ENCODE assay signal across 18 cellular contexts in genomic region chr5:39605966-39606591, GRCh38.
DNase-seq lines count a peak whose midpoint lies in the region; ATAC-seq and TF ChIP-seq lines count a peak whose summit lies in the region.
"Had no signal": no experiment of that assay in that cellular context is flagged by ENCODE, and none has a peak within 500 bp of the region (broad histone marks: within the 10 kb centered on the region; RNA-seq: fewer than 3 reads in every experiment).

No MANE protein-coding gene starts in this region.

- H3K36me3 ChIP-seq in HEK293 (ENCODE audit: control insufficient read depth in 2 of 2, insufficient read depth in 1 of 2, low read length in 2 of 2) (no peaks in the 10 kb centered on the region), SJSA1 (no peaks in the 10 kb centered on the region), skeletal muscle satellite cell (ENCODE audit: insufficient read depth, low read length) (no peaks in the 10 kb centered on the region)
- H3K36me3 ChIP-seq: left lung had no signal

- ATAC-seq in GM18517 (IDR thresholded peaks at IDR 0.05; ENCODE audit: unreplicated experiment) (no peak), esophagus mucosa (no peak)
- ATAC-seq: activated naive CD8-positive, alpha-beta T cell treated with anti-CD3 and anti-CD28 coated beads, Interleukin-2, amount 50 U/mL, for 24 hours; activated T-cell treated with anti-CD3 and anti-CD28 coated beads, Interleukin-2, amount 50 U/mL, for 72 hours; left lung; SK-N-SH treated with all-trans-retinoic acid at 6 μM for 48 hours had no signal

- no peak overlapping the region for H3K4me3 ChIP-seq in HEK293 (ENCODE audit: low read depth, low read length)
- H3K4me3 ChIP-seq in SJSA1, result no peak overlapping the region
- H3K4me3 ChIP-seq in skeletal muscle satellite cell (ENCODE audit: low read length), result no peak overlapping the region
- H3K4me3 ChIP-seq: left lung had no signal

- POLR2A ChIA-PET in HEK293 (lab: Yijun Ruan, JAX), result no interaction called here

- no peaks in the 10 kb centered on the region for H3K36me3 Mint-ChIP-seq in type B pancreatic cell

- H3K27ac ChIP-seq in HEK293 (ENCODE audit: extremely low read depth, low read depth, low read length) (no peak overlapping the region), SJSA1 (peak overlapping the region; percentile 85)
- H3K27ac ChIP-seq: left lung had no signal

- H3K27ac Mint-ChIP-seq in type B pancreatic cell, result no peak overlapping the region
- H3K27ac Mint-ChIP-seq: activated naive CD8-positive, alpha-beta T cell treated with anti-CD3 and anti-CD28 coated beads, Interleukin-2, amount 50 U/mL, for 24 hours; activated T-cell treated with anti-CD3 and anti-CD28 coated beads, Interleukin-2, amount 50 U/mL, for 72 hours; progenitor cell of endocrine pancreas had no signal

- no peaks in the 10 kb centered on the region for H3K9me3 ChIP-seq in HEK293 (ENCODE audit: control insufficient read depth, insufficient read depth, low read depth, low read length)
- no peaks in the 10 kb centered on the region for H3K9me3 ChIP-seq in SJSA1 (replicated peaks)
- no peaks in the 10 kb centered on the region for H3K9me3 ChIP-seq in skeletal muscle satellite cell (replicated peaks; ENCODE audit: low read length)
- H3K9me3 ChIP-seq: left lung had no signal

- DNase-seq in SJSA1 (ENCODE audit: low read depth in 1 of 2, low spot score in 2 of 2) (peak in 1 of 2 experiments; percentile 77), fibroblast of peridontal ligament (ENCODE audit: extremely low read depth) (peak; percentile 24), type B pancreatic cell (ENCODE audit: extremely low spot score, unreplicated experiment) (no peak)
- DNase-seq in activated T-cell treated with anti-CD3 and anti-CD28 coated beads, Interleukin-2, amount 50 U/mL, for 48 hours, result no peak
- DNase-seq: activated CD4-positive, alpha-beta T cell treated with anti-CD3 and anti-CD28 coated beads, Interleukin-2, amount 50 U/mL, for 48 hours; activated naive CD8-positive, alpha-beta T cell treated with anti-CD3 and anti-CD28 coated beads, Interleukin-2, amount 50 U/mL, for 24 hours; activated T-cell treated with anti-CD3 and anti-CD28 coated beads, Interleukin-2, amount 50 U/mL, for 72 hours; C1 segment of cervical spinal cord; DMS153; left lung; NCI-H1417 treated with DMSO at 0.1 percent for 48 hours; NCI-H2227 treated with DMSO at 0.1 percent for 48 hours had no signal

- H3K9me3 Mint-ChIP-seq in type B pancreatic cell, result no peaks in the 10 kb centered on the region
- H3K9me3 Mint-ChIP-seq: activated naive CD8-positive, alpha-beta T cell treated with anti-CD3 and anti-CD28 coated beads, Interleukin-2, amount 50 U/mL, for 24 hours had no signal

- H3K27me3 Mint-ChIP-seq in type B pancreatic cell, result no peaks in the 10 kb centered on the region
- H3K27me3 Mint-ChIP-seq: progenitor cell of endocrine pancreas had no signal

- no peak overlapping the region for H3K9ac ChIP-seq in skeletal muscle satellite cell (ENCODE audit: low read depth, low read length)

- H3K4me1 ChIP-seq in HEK293 (ENCODE audit: control insufficient read depth, insufficient read depth, low read length) (peaks cover 10% of the 10 kb centered on the region; the same call in 1 of the 2 replicates), SJSA1 (replicated peaks) (peaks cover 22% of the 10 kb centered on the region), skeletal muscle satellite cell (ENCODE audit: control insufficient read depth, insufficient read depth, low read length) (peaks cover 36% of the 10 kb centered on the region)
- H3K4me1 ChIP-seq: left lung had no signal

- H3K4me3 Mint-ChIP-seq in type B pancreatic cell, result no peak overlapping the region
- H3K4me3 Mint-ChIP-seq: activated naive CD8-positive, alpha-beta T cell treated with anti-CD3 and anti-CD28 coated beads, Interleukin-2, amount 50 U/mL, for 24 hours; activated T-cell treated with anti-CD3 and anti-CD28 coated beads, Interleukin-2, amount 50 U/mL, for 72 hours had no signal

- peaks cover 8% of the 10 kb centered on the region for H3K4me1 Mint-ChIP-seq in type B pancreatic cell (ENCODE audit: unreplicated experiment)
- H3K4me1 Mint-ChIP-seq: activated naive CD8-positive, alpha-beta T cell treated with anti-CD3 and anti-CD28 coated beads, Interleukin-2, amount 50 U/mL, for 24 hours had no signal

- TF ChIP-seq CTCF in HEK293 (tag by site-specific recombination; IDR thresholded peaks at IDR 0.05) (no peak), type B pancreatic cell (conservative IDR thresholded peaks at IDR 0.05) (no peak)

- CTCF ChIA-PET in HEK293 (lab: Yijun Ruan, JAX), result no interaction called here

- no peaks in the 10 kb centered on the region for H3K27me3 ChIP-seq in SJSA1 (replicated peaks)
- no peaks in the 10 kb centered on the region for H3K27me3 ChIP-seq in skeletal muscle satellite cell (ENCODE audit: control insufficient read depth, insufficient read depth, low read length)
- H3K27me3 ChIP-seq: left lung had no signal

- H3K4me2 ChIP-seq in skeletal muscle satellite cell (ENCODE audit: low read length), result peak overlapping the region; percentile 19

TF ChIP-seq in HEK293, 187 proteins besides CTCF, POLR2A, EP300 and RAD21:
- TF ChIP-seq OSR2 (tag by site-specific recombination; IDR thresholded peaks at IDR 0.05), result 0 out of 2 replicates have a peak, but pooled peaks have one; percentile 39
- TF ChIP-seq ZBTB6 (tag by site-specific recombination; IDR thresholded peaks at IDR 0.05), result no peak
- TF ChIP-seq ZNF639 (tag by site-specific recombination; IDR thresholded peaks at IDR 0.05), result no peak
- no peak for TF ChIP-seq ZNF184 (tag by site-specific recombination; IDR thresholded peaks at IDR 0.05)
- TF ChIP-seq ZNF629 (tag by site-specific recombination; IDR thresholded peaks at IDR 0.05), result peak; percentile 30; the same call in 1 of the 2 replicates
